Comparison of ENCODE assay signal across 24 cellular contexts in genomic region chr2:143469323-143469722, GRCh38.
DNase-seq lines count a peak whose midpoint lies in the region; ATAC-seq, FAIRE-seq and TF ChIP-seq lines count a peak whose summit lies in the region.
"Had no signal": no experiment of that assay in that cellular context is flagged by ENCODE, and none has a peak within 500 bp of the region (broad histone marks: within the 10 kb centered on the region; RNA-seq: fewer than 3 reads in every experiment).

No MANE protein-coding gene starts in this region.

- peaks cover 6% of the 10 kb centered on the region for H3K36me3 Mint-ChIP-seq in T-helper 17 cell (ENCODE audit: low read depth)
- H3K36me3 Mint-ChIP-seq in GM23338 (ENCODE audit: low read depth): no peaks in the 10 kb centered on the region

- no peaks in the 10 kb centered on the region for H3K9me3 Mint-ChIP-seq in GM23338
- H3K9me3 Mint-ChIP-seq: CD4-positive, CD25-positive, alpha-beta regulatory T cell; H9; HFFc6 had no signal

- no peak overlapping the region for H3K4me2 ChIP-seq in GM23338

- no peaks in the 10 kb centered on the region for H3K36me3 ChIP-seq in GM23338 (ENCODE audit: insufficient read depth)
- no peaks in the 10 kb centered on the region for H3K36me3 ChIP-seq in BE2C

- H3K4me3 ChIP-seq in epithelial cell of esophagus (ENCODE audit: low read length) (no peak overlapping the region), GM23338 (no peak overlapping the region), BE2C (ENCODE audit: low read depth, low read length) (no peak overlapping the region)
- H3K4me3 ChIP-seq: K562, SK-N-MC had no signal

- H3K27me3 ChIP-seq in GM23338 (ENCODE audit: insufficient read depth): no peaks in the 10 kb centered on the region
- no peaks in the 10 kb centered on the region for H3K27me3 ChIP-seq in BE2C

- H4K20me1 ChIP-seq in GM23338 (replicated peaks; ENCODE audit: insufficient read depth): no peaks in the 10 kb centered on the region

- no peaks in the 10 kb centered on the region for H3F3A ChIP-seq in GM23338 (replicated peaks; ENCODE audit: low read depth)

- no peaks in the 10 kb centered on the region for H3K27me3 Mint-ChIP-seq in T-helper 17 cell
- H3K27me3 Mint-ChIP-seq in GM23338 (ENCODE audit: insufficient read depth, low read depth, poor library complexity): no peaks in the 10 kb centered on the region
- H3K27me3 Mint-ChIP-seq: CD4-positive, CD25-positive, alpha-beta regulatory T cell had no signal

- H3K79me2 ChIP-seq in GM23338 (replicated peaks; ENCODE audit: insufficient read depth): no peaks in the 10 kb centered on the region

- TF ChIP-seq POLR2A in GM12891 (IDR thresholded peaks at IDR 0.05; ENCODE audit: low read depth, low read length): no peak

- no peaks in the 10 kb centered on the region for H3K9me3 ChIP-seq in T-helper 17 cell (ENCODE audit: control insufficient read depth, low read length, poor library complexity, severe bottlenecking)
- H3K9me3 ChIP-seq in BE2C: no peaks in the 10 kb centered on the region

- peaks cover 15% of the 10 kb centered on the region; the same call in 1 of the 2 replicates for H3K4me1 ChIP-seq in GM23338 (ENCODE audit: insufficient read depth)
- no peaks in the 10 kb centered on the region for H3K4me1 ChIP-seq in BE2C

- peak overlapping the region; percentile 16 for H3K27ac Mint-ChIP-seq in T-helper 17 cell
- H3K27ac Mint-ChIP-seq in GM23338: no peak overlapping the region
- H3K27ac Mint-ChIP-seq: H9, HFFc6 had no signal

- FAIRE-seq in GM12891 (lab: Jason Lieb, UNC): peak; percentile 20
- FAIRE-seq: K562, RCC 7860 had no signal

- DNase-seq in GM12891 (ENCODE audit: insufficient read length, low spot score) (no peak), HPDE6-E6E7 (ENCODE audit: extremely low spot score) (peak; percentile 57), T-helper 17 cell (no peak), epithelial cell of esophagus (ENCODE audit: low read depth) (peak; percentile 85), GM23338 (ENCODE audit: low spot score) (no peak), BE2C (no peak), SIG-M5 (lab: John Stamatoyannopoulos, UW) (no peak)
- DNase-seq: CD4-positive, CD25-positive, alpha-beta regulatory T cell; DMS 273 treated with DMSO at 0.1 percent for 48 hours; DND-41; H9; HFFc6; NCI-H1092; NCI-H1436 treated with DMSO at 0.1 percent for 48 hours; NCI-H1930; NCI-H226; NCI-H524 treated with DMSO at 0.1 percent for 48 hours; NCI-H82; OCI-M1; Right ventricle myocardium superior; SW 1271 had no signal

- ATAC-seq in T-helper 17 cell: no peak
- no peak for ATAC-seq in GM23338
- ATAC-seq: K562 had no signal

- TF ChIP-seq CTCF in epithelial cell of esophagus (IDR thresholded peaks at IDR 0.05; ENCODE audit: insufficient read depth, low read depth, low read length, missing control alignments) (no peak), GM23338 (conservative IDR thresholded peaks at IDR 0.05; ENCODE audit: low read depth in 2 of 2) (no peak), BE2C (IDR thresholded peaks at IDR 0.05; ENCODE audit: low read depth, low read length) (no peak)

- H3K4me3 Mint-ChIP-seq in T-helper 17 cell (no peak overlapping the region), GM23338 (no peak overlapping the region)
- H3K4me3 Mint-ChIP-seq: CD4-positive, CD25-positive, alpha-beta regulatory T cell; H9; HFFc6 had no signal

- H3K9me2 ChIP-seq in GM23338 (ENCODE audit: insufficient read depth): no peaks in the 10 kb centered on the region; the same call in 1 of the 2 replicates

- no peak overlapping the region for H2AFZ ChIP-seq in GM23338

- H3K4me1 Mint-ChIP-seq in T-helper 17 cell (peaks cover 37% of the 10 kb centered on the region), GM23338 (peaks cover 14% of the 10 kb centered on the region; the same call in 2 of the 3 replicates)

- no peak overlapping the region for H3K27ac ChIP-seq in GM23338 (ENCODE audit: low read depth)
- H3K27ac ChIP-seq: SK-N-MC had no signal

TF ChIP-seq in GM12891, 5 proteins besides CTCF, POLR2A, EP300 and RAD21:
- TF ChIP-seq POLR2AphosphoS5 (IDR thresholded peaks at IDR 0.05; ENCODE audit: low read depth, low read length) (no peak), PAX5 (IDR thresholded peaks at IDR 0.05; ENCODE audit: insufficient read depth, low read length, severe bottlenecking) (no peak), SPI1 (IDR thresholded peaks at IDR 0.05; ENCODE audit: low read depth, low read length) (no peak), TAF1 (IDR thresholded peaks at IDR 0.05; ENCODE audit: low read depth, low read length) (no peak), POU2F2 (IDR thresholded peaks at IDR 0.05; ENCODE audit: low read depth, low read length) (no peak)

TF ChIP-seq in GM23338, 12 proteins besides CTCF, POLR2A, EP300 and RAD21 (continues in another document):
- TF ChIP-seq STAT1 (IDR thresholded peaks at IDR 0.05; ENCODE audit: unreplicated experiment) (no peak), ZNF331 (CRISPR knock-in tag; IDR thresholded peaks at IDR 0.05; ENCODE audit: low read depth) (no peak)
- TF ChIP-seq, protein P1, sequence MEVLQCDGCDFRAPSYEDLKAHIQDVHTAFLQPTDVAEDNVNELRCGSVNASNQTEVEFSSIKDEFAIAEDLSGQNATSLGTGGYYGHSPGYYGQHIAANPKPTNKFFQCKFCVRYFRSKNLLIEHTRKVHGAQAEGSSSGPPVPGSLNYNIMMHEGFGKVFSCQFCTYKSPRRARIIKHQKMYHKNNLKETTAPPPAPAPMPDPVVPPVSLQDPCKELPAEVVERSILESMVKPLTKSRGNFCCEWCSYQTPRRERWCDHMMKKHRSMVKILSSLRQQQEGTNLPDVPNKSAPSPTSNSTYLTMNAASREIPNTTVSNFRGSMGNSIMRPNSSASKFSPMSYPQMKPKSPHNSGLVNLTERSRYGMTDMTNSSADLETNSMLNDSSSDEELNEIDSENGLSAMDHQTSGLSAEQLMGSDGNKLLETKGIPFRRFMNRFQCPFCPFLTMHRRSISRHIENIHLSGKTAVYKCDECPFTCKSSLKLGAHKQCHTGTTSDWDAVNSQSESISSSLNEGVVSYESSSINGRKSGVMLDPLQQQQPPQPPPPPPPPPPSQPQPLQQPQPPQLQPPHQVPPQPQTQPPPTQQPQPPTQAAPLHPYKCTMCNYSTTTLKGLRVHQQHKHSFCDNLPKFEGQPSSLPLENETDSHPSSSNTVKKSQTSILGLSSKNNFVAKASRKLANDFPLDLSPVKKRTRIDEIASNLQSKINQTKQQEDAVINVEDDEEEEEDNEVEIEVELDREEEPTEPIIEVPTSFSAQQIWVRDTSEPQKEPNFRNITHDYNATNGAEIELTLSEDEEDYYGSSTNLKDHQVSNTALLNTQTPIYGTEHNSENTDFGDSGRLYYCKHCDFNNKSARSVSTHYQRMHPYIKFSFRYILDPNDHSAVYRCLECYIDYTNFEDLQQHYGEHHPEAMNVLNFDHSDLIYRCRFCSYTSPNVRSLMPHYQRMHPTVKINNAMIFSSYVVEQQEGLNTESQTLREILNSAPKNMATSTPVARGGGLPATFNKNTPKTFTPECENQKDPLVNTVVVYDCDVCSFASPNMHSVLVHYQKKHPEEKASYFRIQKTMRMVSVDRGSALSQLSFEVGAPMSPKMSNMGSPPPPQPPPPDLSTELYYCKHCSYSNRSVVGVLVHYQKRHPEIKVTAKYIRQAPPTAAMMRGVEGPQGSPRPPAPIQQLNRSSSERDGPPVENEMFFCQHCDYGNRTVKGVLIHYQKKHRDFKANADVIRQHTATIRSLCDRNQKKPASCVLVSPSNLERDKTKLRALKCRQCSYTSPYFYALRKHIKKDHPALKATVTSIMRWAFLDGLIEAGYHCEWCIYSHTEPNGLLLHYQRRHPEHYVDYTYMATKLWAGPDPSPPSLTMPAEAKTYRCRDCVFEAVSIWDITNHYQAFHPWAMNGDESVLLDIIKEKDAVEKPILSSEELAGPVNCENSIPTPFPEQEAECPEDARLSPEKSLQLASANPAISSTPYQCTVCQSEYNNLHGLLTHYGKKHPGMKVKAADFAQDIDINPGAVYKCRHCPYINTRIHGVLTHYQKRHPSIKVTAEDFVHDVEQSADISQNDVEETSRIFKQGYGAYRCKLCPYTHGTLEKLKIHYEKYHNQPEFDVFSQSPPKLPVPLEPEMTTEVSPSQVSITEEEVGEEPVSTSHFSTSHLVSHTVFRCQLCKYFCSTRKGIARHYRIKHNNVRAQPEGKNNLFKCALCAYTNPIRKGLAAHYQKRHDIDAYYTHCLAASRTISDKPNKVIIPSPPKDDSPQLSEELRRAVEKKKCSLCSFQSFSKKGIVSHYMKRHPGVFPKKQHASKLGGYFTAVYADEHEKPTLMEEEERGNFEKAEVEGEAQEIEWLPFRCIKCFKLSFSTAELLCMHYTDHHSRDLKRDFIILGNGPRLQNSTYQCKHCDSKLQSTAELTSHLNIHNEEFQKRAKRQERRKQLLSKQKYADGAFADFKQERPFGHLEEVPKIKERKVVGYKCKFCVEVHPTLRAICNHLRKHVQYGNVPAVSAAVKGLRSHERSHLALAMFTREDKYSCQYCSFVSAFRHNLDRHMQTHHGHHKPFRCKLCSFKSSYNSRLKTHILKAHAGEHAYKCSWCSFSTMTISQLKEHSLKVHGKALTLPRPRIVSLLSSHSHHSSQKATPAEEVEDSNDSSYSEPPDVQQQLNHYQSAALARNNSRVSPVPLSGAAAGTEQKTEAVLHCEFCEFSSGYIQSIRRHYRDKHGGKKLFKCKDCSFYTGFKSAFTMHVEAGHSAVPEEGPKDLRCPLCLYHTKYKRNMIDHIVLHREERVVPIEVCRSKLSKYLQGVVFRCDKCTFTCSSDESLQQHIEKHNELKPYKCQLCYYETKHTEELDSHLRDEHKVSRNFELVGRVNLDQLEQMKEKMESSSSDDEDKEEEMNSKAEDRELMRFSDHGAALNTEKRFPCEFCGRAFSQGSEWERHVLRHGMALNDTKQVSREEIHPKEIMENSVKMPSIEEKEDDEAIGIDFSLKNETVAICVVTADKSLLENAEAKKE (CRISPR knock-in tag; IDR thresholded peaks at IDR 0.05): no peak

Comparison
In these comparisons a context has a peak if more than half of its experiments do, and no peak if none do; other contexts are left out.
1. DNase-seq: peak in HPDE6-E6E7 (single experiment) and epithelial cell of esophagus (single experiment); none in GM12891 (single experiment), T-helper 17 cell (0 of 3), GM23338 (single experiment), BE2C (single experiment) and SIG-M5 (single experiment).